22 cellular contexts compared by ENCODE assay signal in the genomic region with DNA sequence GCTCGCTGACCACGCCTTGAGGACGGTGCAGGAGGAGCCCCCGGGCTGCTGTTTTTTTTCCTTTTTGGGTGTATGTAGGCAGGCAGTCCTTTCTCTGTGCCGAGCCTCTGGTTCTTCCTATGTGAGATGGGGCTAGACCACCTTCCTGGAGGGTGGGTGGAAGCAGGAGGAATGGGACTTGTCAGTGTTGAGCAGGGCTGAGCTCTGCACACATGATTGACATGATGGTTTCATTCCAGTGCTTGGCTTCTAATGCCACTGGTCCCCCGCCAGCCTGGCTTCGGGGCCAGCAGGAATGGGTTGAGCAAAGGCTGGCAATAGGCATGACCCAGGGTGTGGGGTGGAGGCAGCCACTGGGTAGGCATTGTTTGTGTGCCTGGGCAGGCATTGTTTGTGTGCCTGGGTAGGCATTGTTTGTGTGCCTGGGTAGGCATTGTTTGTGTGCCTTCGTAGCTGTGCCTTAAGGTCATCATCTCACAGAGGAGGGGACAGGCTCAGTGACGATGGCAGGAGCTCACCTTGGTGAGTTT. TPM values are rescaled to one million over a fixed set of nuclear protein-coding genes. Genes with fewer than 3 reads are reported as not detected.
DNase-seq lines count a peak whose midpoint lies in the region; TF ChIP-seq lines count a peak whose summit lies in the region.
"Had no signal": no experiment of that assay in that cellular context is flagged by ENCODE, and none has a peak within 500 bp of the region (broad histone marks: within the 10 kb centered on the region; RNA-seq: fewer than 3 reads in every experiment).

No MANE protein-coding gene starts in this region.

- H3K4me1 Mint-ChIP-seq in immature natural killer cell (peaks cover 51 to 66% of the 10 kb centered on the region in 2 donors), progenitor cell of endocrine pancreas (ENCODE audit: low read depth) (peaks cover 5% of the 10 kb centered on the region)

- H3K9me3 Mint-ChIP-seq in immature natural killer cell (no peaks in the 10 kb centered on the region), progenitor cell of endocrine pancreas (ENCODE audit: low read depth) (no peaks in the 10 kb centered on the region)
- H3K9me3 Mint-ChIP-seq: CD8-positive, alpha-beta T cell; GM23338 had no signal

- H3K9me3 ChIP-seq in MG63: no peaks in the 10 kb centered on the region
- H3K9me3 ChIP-seq: body of pancreas, tibial artery had no signal

- no peak overlapping the region for H3K4me3 ChIP-seq in ACC112 (ENCODE audit: low read depth, low read length)
- H3K4me3 ChIP-seq in MG63: no peak overlapping the region
- H3K4me3 ChIP-seq: body of pancreas, GM23338, tibial artery had no signal

- DNase-seq in MG63 (peak; percentile 73), immature natural killer cell (no peak), progenitor cell of endocrine pancreas (ENCODE audit: low spot score, unreplicated experiment) (no peak), NCI-H2227 (lab: John Stamatoyannopoulos, UW; ENCODE audit: unreplicated experiment) (no peak), hepatic stellate cell (ENCODE audit: low spot score) (no peak), DMS53 treated with DMSO at 0.1 percent for 48 hours (lab: John Stamatoyannopoulos, UW; ENCODE audit: unreplicated experiment) (no peak), NCI-H524 treated with DMSO at 0.1 percent for 48 hours (lab: John Stamatoyannopoulos, UW) (no peak)
- DNase-seq: activated CD4-positive, alpha-beta T cell treated with anti-CD3 and anti-CD28 coated beads, Interleukin-2, amount 50 U/mL, for 1 hour; activated naive CD4-positive, alpha-beta T cell treated with Interleukin-2 at 50 U/mL for 16 hours; activated T-cell treated with anti-CD3 and anti-CD28 coated beads, Interleukin-2, amount 50 U/mL, for 1 hour; body of pancreas; CD8-positive, alpha-beta T cell; NCI-H187; NCI-H510A; RPMI8226; stimulated activated CD4-positive, alpha-beta T cell treated with anti-CD3 and anti-CD28 coated beads, Interleukin-15, amount 100 ng/mL, for 24 hours; stimulated activated naive CD4-positive, alpha-beta T cell; tibial artery had no signal

- H3K27ac ChIP-seq in ACC112 (ENCODE audit: low read depth, low read length): peak overlapping the region; percentile 82
- H3K27ac ChIP-seq: body of pancreas, HL-60 had no signal

- H3K27me3 ChIP-seq in ACC112 (ENCODE audit: insufficient read depth, low read length) (no peaks in the 10 kb centered on the region), MG63 (no peaks in the 10 kb centered on the region)
- H3K27me3 ChIP-seq: body of pancreas, tibial artery had no signal

- H3K79me2 ChIP-seq in ACC112 (ENCODE audit: control insufficient read depth, insufficient read depth, low read length, unreplicated experiment): peaks cover 9% of the 10 kb centered on the region

- H3K27ac Mint-ChIP-seq in immature natural killer cell: peak overlapping the region in 4 of 6 donors; percentile 9 to 87 (median 82)
- H3K27ac Mint-ChIP-seq in progenitor cell of endocrine pancreas: peak overlapping the region; percentile 23
- H3K27ac Mint-ChIP-seq: CD8-positive, alpha-beta T cell; GM23338; IgD-negative memory B cell had no signal

- H3K4me3 Mint-ChIP-seq in immature natural killer cell: peak overlapping the region in 2 of 5 donors; percentile 23 to 33
- no peak overlapping the region for H3K4me3 Mint-ChIP-seq in progenitor cell of endocrine pancreas (ENCODE audit: low read depth)
- H3K4me3 Mint-ChIP-seq: CD8-positive, alpha-beta T cell; GM23338; IgD-negative memory B cell had no signal

- no peak overlapping the region for H2AFZ ChIP-seq in ACC112 (ENCODE audit: low read length, unreplicated experiment)
- H2AFZ ChIP-seq: GM23338 had no signal

- peaks cover 26% of the 10 kb centered on the region for H3K4me1 ChIP-seq in ACC112 (ENCODE audit: control insufficient read depth, insufficient read depth, low read length, unreplicated experiment)
- H3K4me1 ChIP-seq: body of pancreas had no signal

- no peak for TF ChIP-seq CTCF in progenitor cell of endocrine pancreas (IDR thresholded peaks at IDR 0.05; ENCODE audit: unreplicated experiment)

- H3K36me3 Mint-ChIP-seq in immature natural killer cell: peaks cover 0 to 3% (median 0%) of the 10 kb centered on the region in 3 donors
- H3K36me3 Mint-ChIP-seq in progenitor cell of endocrine pancreas (ENCODE audit: insufficient read depth): no peaks in the 10 kb centered on the region
- H3K36me3 Mint-ChIP-seq: CD8-positive, alpha-beta T cell; IgD-negative memory B cell had no signal

- H3K36me3 ChIP-seq in ACC112 (ENCODE audit: insufficient read depth, low read length) (no peaks in the 10 kb centered on the region), MG63 (no peaks in the 10 kb centered on the region)
- H3K36me3 ChIP-seq: tibial artery had no signal

- H3K27me3 Mint-ChIP-seq in immature natural killer cell (ENCODE audit: low read depth in 3 of 3): peaks cover 0 to 5% (median 2%) of the 10 kb centered on the region in 3 donors
- H3K27me3 Mint-ChIP-seq in progenitor cell of endocrine pancreas: no peaks in the 10 kb centered on the region

RNA-seq across cellular contexts. Expression of gene ADCY7, which starts 14.2 kb away (rescaled TPM):
- 21.5 and 28.0 TPM in 2 replicates for total RNA-seq in MG63 (2014; rRNA removed; shearing (Covaris generic); ENCODE audit: low replicate concordance)
- 100 to 1,000 TPM in 2 of 3 donors, 10 to 100 TPM in 1; 97.6 to 209 (median 108) TPM for polyA plus RNA-seq in immature natural killer cell
- total RNA-seq in progenitor cell of endocrine pancreas: 16.8 and 17.0 TPM in 2 replicates
